In genomic region chr6:42978793-42979522, GRCh38 we compare ENCODE assay signal across 8 cellular contexts. TPM values are rescaled to one million over a fixed set of nuclear protein-coding genes. Genes with fewer than 3 reads are reported as not detected.
DNase-seq lines count a peak whose midpoint lies in the region; ATAC-seq and TF ChIP-seq lines count a peak whose summit lies in the region.

A gene with protein sequence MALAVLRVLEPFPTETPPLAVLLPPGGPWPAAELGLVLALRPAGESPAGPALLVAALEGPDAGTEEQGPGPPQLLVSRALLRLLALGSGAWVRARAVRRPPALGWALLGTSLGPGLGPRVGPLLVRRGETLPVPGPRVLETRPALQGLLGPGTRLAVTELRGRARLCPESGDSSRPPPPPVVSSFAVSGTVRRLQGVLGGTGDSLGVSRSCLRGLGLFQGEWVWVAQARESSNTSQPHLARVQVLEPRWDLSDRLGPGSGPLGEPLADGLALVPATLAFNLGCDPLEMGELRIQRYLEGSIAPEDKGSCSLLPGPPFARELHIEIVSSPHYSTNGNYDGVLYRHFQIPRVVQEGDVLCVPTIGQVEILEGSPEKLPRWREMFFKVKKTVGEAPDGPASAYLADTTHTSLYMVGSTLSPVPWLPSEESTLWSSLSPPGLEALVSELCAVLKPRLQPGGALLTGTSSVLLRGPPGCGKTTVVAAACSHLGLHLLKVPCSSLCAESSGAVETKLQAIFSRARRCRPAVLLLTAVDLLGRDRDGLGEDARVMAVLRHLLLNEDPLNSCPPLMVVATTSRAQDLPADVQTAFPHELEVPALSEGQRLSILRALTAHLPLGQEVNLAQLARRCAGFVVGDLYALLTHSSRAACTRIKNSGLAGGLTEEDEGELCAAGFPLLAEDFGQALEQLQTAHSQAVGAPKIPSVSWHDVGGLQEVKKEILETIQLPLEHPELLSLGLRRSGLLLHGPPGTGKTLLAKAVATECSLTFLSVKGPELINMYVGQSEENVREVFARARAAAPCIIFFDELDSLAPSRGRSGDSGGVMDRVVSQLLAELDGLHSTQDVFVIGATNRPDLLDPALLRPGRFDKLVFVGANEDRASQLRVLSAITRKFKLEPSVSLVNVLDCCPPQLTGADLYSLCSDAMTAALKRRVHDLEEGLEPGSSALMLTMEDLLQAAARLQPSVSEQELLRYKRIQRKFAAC (minus strand): TSS chr6:42979181. CDS start chr6:42979150, 31 bp downstream.

- peak within 1 kb of the TSS; percentile 77 for H3K4me3 ChIP-seq in H7 (ENCODE audit: insufficient read depth, low read depth, low read length)
- peak within 1 kb of the TSS; percentile 89 for H3K4me3 ChIP-seq in Loucy (ENCODE audit: low read length, poor library complexity, severe bottlenecking)
- peak within 1 kb of the TSS; percentile 84 for H3K4me3 ChIP-seq in RWPE2 (ENCODE audit: severe bottlenecking)
- H3K4me3 ChIP-seq in fibroblast of the aortic adventitia (ENCODE audit: low read depth, low read length): peak within 1 kb of the TSS; percentile 82

- H3K4me1 Mint-ChIP-seq in nephron: peaks cover 25% of the 10 kb centered on the region
- peaks cover 64% of the 10 kb centered on the region for H3K4me1 Mint-ChIP-seq in stimulated activated naive CD8-positive, alpha-beta T cell treated with anti-CD3 and anti-CD28 coated beads, Interleukin-15, amount 100 ng/mL, for 72 hours

- TF ChIP-seq CTCF in Loucy (conservative IDR thresholded peaks at IDR 0.05; ENCODE audit: low read length) (no peak), RWPE2 (IDR thresholded peaks at IDR 0.05; ENCODE audit: poor library complexity, severe bottlenecking) (no peak), fibroblast of the aortic adventitia (IDR thresholded peaks at IDR 0.05; ENCODE audit: insufficient read depth, low read length) (no peak), nephron (IDR thresholded peaks at IDR 0.05; ENCODE audit: unreplicated experiment in 3 of 3) (no peak)

- no peaks in the 10 kb centered on the region for H3K9me3 Mint-ChIP-seq in nephron
- H3K9me3 Mint-ChIP-seq in stimulated activated naive CD8-positive, alpha-beta T cell treated with anti-CD3 and anti-CD28 coated beads, Interleukin-15, amount 100 ng/mL, for 72 hours: no peaks in the 10 kb centered on the region

- no peaks in the 10 kb centered on the region for H3K27me3 ChIP-seq in H7 (ENCODE audit: control insufficient read depth, insufficient read depth, low read length)
- H3K27me3 ChIP-seq in Loucy (ENCODE audit: insufficient read depth, low read length, poor library complexity, severe bottlenecking): no peaks in the 10 kb centered on the region
- no peaks in the 10 kb centered on the region for H3K27me3 ChIP-seq in RWPE2 (ENCODE audit: insufficient read depth, poor library complexity, severe bottlenecking)

- peaks cover 3% of the 10 kb centered on the region for H4K20me1 ChIP-seq in Loucy (ENCODE audit: insufficient read depth, low read length, poor library complexity, severe bottlenecking)

- peak within 1 kb of the TSS; percentile 88 to 94 (median 94) for H3K4me3 Mint-ChIP-seq in nephron
- peak within 1 kb of the TSS; percentile 93 to 96 for H3K4me3 Mint-ChIP-seq in stimulated activated naive CD8-positive, alpha-beta T cell treated with anti-CD3 and anti-CD28 coated beads, Interleukin-15, amount 100 ng/mL, for 72 hours

- H3K27ac Mint-ChIP-seq in nephron: peak within 1 kb of the TSS; percentile 97 to 99 (median 99)
- peak within 1 kb of the TSS; percentile 94 to 97 for H3K27ac Mint-ChIP-seq in stimulated activated naive CD8-positive, alpha-beta T cell treated with anti-CD3 and anti-CD28 coated beads, Interleukin-15, amount 100 ng/mL, for 72 hours

- H3K27ac ChIP-seq in RWPE2 (ENCODE audit: poor library complexity, severe bottlenecking): peak within 1 kb of the TSS; percentile 69

- H3K36me3 ChIP-seq in H7 (replicated peaks; ENCODE audit: control insufficient read depth, insufficient read depth, low read length): no peaks in the 10 kb centered on the region
- no peaks in the 10 kb centered on the region for H3K36me3 ChIP-seq in Loucy (ENCODE audit: insufficient read depth, low read length)
- no peaks in the 10 kb centered on the region; the same call in 1 of the 2 replicates for H3K36me3 ChIP-seq in RWPE2 (ENCODE audit: low read depth)

- H3K4me2 ChIP-seq in Loucy (ENCODE audit: low read depth, low read length, poor library complexity, severe bottlenecking): peak within 1 kb of the TSS; percentile 97

- no peaks in the 10 kb centered on the region for H3K27me3 Mint-ChIP-seq in nephron (ENCODE audit: low read depth)
- no peaks in the 10 kb centered on the region for H3K27me3 Mint-ChIP-seq in stimulated activated naive CD8-positive, alpha-beta T cell treated with anti-CD3 and anti-CD28 coated beads, Interleukin-15, amount 100 ng/mL, for 72 hours

- peak; percentile 80 for ATAC-seq in RWPE2 (ENCODE audit: low read depth)
- ATAC-seq in stimulated activated naive CD8-positive, alpha-beta T cell treated with anti-CD3 and anti-CD28 coated beads, Interleukin-15, amount 100 ng/mL, for 72 hours: peak; percentile 97

- H3K9me2 ChIP-seq in Loucy (replicated peaks; ENCODE audit: low read depth, low read length): no peaks in the 10 kb centered on the region

- peaks cover 6% of the 10 kb centered on the region for H3K36me3 Mint-ChIP-seq in nephron (ENCODE audit: low read depth)

- H3F3A ChIP-seq in Loucy (ENCODE audit: low read depth): no peaks in the 10 kb centered on the region

- H3K9ac ChIP-seq in Loucy (ENCODE audit: low read depth, low read length, poor library complexity, severe bottlenecking): peak within 1 kb of the TSS; percentile 87

- H3K79me2 ChIP-seq in Loucy (ENCODE audit: insufficient read depth, low read length): peaks cover 13% of the 10 kb centered on the region

- H3K4me1 ChIP-seq in Loucy (ENCODE audit: insufficient read depth, low read length, poor library complexity, severe bottlenecking) (peaks cover 18% of the 10 kb centered on the region), RWPE2 (ENCODE audit: insufficient read depth, poor library complexity, severe bottlenecking) (peaks cover 2% of the 10 kb centered on the region)

- H3K9me3 ChIP-seq in Loucy (ENCODE audit: insufficient read depth, low read depth, low read length) (no peaks in the 10 kb centered on the region), RWPE2 (ENCODE audit: severe bottlenecking) (no peaks in the 10 kb centered on the region)

- DNase-seq in Daoy (ENCODE audit: low read depth): peak; percentile 97
- DNase-seq in H7: peak; percentile 97
- peak; percentile 85 for DNase-seq in RWPE2 (ENCODE audit: low spot score)
- DNase-seq in activated T-helper 9 cell treated with anti-CD3 and anti-CD28 coated beads, Interleukin-2, amount 50 U/mL, for 16 hours (ENCODE audit: low read depth): peak; percentile 92
- DNase-seq in fibroblast of the aortic adventitia (ENCODE audit: low read depth): peak; percentile 72
- DNase-seq in stimulated activated naive CD8-positive, alpha-beta T cell treated with anti-CD3 and anti-CD28 coated beads, Interleukin-15, amount 100 ng/mL, for 72 hours: peak; percentile 93

- peak within 1 kb of the TSS; percentile 78 for H2AFZ ChIP-seq in Loucy (ENCODE audit: low read length)

RNA-seq across cellular contexts. Expression of the gene that starts here (rescaled TPM):
- total RNA-seq in Daoy (2014; rRNA removed; shearing (Covaris generic)): 74.1 and 88.3 TPM in 2 replicates
- total RNA-seq in H7 (2014; rRNA removed; shearing (Covaris generic)): 47.5 and 52.5 TPM in 2 replicates
- total RNA-seq in fibroblast of the aortic adventitia (ENCODE audit: low replicate concordance): 19.3 and 39.4 TPM in 2 replicates

Comparison
In these comparisons a context has a peak if more than half of its experiments do, and no peak if none do; other contexts are left out.
1. Peak in every context shown above with its lines: DNase-seq, ATAC-seq, H3K4me3 ChIP-seq and H3K27ac ChIP-seq.